ENCODE assay signal across 8 cellular contexts in the genomic region with DNA sequence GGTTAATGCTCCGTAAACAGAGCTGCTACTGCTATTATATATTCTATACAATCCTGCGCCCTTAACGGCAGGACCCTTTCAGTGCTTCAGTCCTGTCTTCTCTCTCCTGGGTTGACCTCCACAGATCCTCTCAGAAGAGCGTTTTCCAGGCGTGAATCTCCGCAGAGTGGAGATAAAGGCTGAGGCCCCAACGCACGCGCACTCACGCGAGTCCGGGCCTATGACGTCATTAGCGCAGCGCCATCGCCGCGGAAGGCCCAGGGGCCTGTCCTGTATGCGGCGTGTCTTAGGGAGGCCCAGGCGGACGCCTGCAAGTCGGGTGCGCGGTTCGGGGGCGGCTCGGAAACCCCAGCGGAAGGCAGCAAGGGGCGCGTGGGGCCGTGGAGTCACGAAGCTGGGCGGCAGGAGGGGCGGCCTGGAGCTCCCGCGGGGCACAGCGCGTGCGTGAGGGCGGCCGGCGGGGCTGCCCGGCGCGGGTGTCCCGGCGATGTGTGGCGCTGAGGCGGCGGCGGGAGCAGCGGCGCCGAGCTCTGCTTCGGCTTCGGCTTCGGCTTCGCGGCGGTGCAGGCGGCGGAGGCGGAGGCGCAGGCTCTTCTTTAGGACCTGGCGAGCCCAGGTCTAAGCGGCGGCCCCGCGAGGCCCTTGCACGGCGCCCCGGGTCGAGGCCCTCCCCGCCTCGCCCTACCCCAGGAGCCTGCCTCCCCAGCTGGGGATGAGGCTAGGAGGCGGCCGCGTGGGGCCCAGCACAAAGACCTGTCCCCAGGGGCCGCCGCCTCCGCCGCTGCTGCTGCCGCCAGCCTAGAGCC. TPM values are rescaled to one million over a fixed set of nuclear protein-coding genes. Genes with fewer than 3 reads are reported as not detected.
DNase-seq lines count a peak whose midpoint lies in the region; ATAC-seq and TF ChIP-seq lines count a peak whose summit lies in the region.

A gene with protein sequence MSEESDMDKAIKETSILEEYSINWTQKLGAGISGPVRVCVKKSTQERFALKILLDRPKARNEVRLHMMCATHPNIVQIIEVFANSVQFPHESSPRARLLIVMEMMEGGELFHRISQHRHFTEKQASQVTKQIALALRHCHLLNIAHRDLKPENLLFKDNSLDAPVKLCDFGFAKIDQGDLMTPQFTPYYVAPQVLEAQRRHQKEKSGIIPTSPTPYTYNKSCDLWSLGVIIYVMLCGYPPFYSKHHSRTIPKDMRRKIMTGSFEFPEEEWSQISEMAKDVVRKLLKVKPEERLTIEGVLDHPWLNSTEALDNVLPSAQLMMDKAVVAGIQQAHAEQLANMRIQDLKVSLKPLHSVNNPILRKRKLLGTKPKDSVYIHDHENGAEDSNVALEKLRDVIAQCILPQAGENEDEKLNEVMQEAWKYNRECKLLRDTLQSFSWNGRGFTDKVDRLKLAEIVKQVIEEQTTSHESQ (plus strand): TSS at position 479 of the 806 bp plus-strand sequence. CDS start 506 bp downstream, outside the sequence.

- no peaks in the 10 kb centered on the region for H4K20me1 ChIP-seq in SK-N-SH (ENCODE audit: insufficient read depth)

- peak within 1 kb of the TSS; percentile 93 for H3K9ac ChIP-seq in SK-N-SH

- H3K4me1 ChIP-seq in SK-N-SH (ENCODE audit: control insufficient read depth in 1 of 2, insufficient read depth in 2 of 2, low read depth in 1 of 2, low read length in 1 of 2) = peaks cover 12 to 15% of the 10 kb centered on the region in 2 experiments; a peak in 2 of 4 replicates

- CTCF ChIA-PET in SK-N-SH (lab: Yijun Ruan, JAX) = interaction anchor here (0.6 to 2.6 kb wide), 4 partner anchors 29 to 545 kb away, joined by 3 to 13 read pairs (median 4); no protein-coding TSS in a partner anchor

- peaks cover 71% of the 10 kb centered on the region for H3K79me2 ChIP-seq in SK-N-SH (ENCODE audit: insufficient read depth)

- no peak for TF ChIP-seq RAD21 in SK-N-SH (IDR thresholded peaks at IDR 0.05; ENCODE audit: low read length)

- H3F3A ChIP-seq in SK-N-SH (replicated peaks; ENCODE audit: insufficient read depth) = peaks cover 9% of the 10 kb centered on the region

- H3K9me3 ChIP-seq in SK-N-SH = no peaks in the 10 kb centered on the region

- H3K27ac ChIP-seq in SK-N-SH (ENCODE audit: low read depth in 2 of 2, low read length in 1 of 2) = peak within 1 kb of the TSS; percentile 84 to 89

- H3K27me3 ChIP-seq in SK-N-SH (ENCODE audit: insufficient read depth) = no peaks in the 10 kb centered on the region

- no peak; a peak in 1 of 4 replicates for TF ChIP-seq EP300 in SK-N-SH (IDR thresholded peaks at IDR 0.05; ENCODE audit: borderline replicate concordance in 1 of 2, low read depth in 1 of 2, low read length in 1 of 2)

- H3K4me2 ChIP-seq in SK-N-SH = peak within 1 kb of the TSS; percentile 79

- peak; percentile 73 for ATAC-seq in HG02588 (IDR thresholded peaks at IDR 0.05; ENCODE audit: unreplicated experiment)

- peaks cover 11 to 12% of the 10 kb centered on the region in 2 experiments for H3K36me3 ChIP-seq in SK-N-SH (replicated peaks in 1 of 2; ENCODE audit: control insufficient read depth in 1 of 2, insufficient read depth in 2 of 2, low read length in 1 of 2)

- peak; percentile 85 for DNase-seq in NCI-H1092 (lab: John Stamatoyannopoulos, UW)
- DNase-seq in SK-N-SH = peak; percentile 98
- peak; percentile 96 for DNase-seq in activated naive CD4-positive, alpha-beta T cell treated with anti-CD3 and anti-CD28 coated beads, Interleukin-2, amount 50 U/mL, for 16 hours
- peak; percentile 87 for DNase-seq in globus pallidus (ENCODE audit: low spot score)
- DNase-seq in nucleus accumbens (lab: John Stamatoyannopoulos, UW) = peak in 55 of 56 donors; percentile 25 to 94 (median 86)
- peak; percentile 95 for DNase-seq in superior temporal gyrus (ENCODE audit: extremely low spot score)

- peak within 1 kb of the TSS; percentile 93 for H2AFZ ChIP-seq in SK-N-SH (ENCODE audit: low read depth)

- TF ChIP-seq CTCF in SK-N-SH (IDR thresholded peaks at IDR 0.05) = no peak

- H3K9me2 ChIP-seq in SK-N-SH = no peaks in the 10 kb centered on the region

- H3K4me3 ChIP-seq in GM08714 (ENCODE audit: low read length) (peak within 1 kb of the TSS; percentile 100), SK-N-SH (ENCODE audit: low read depth in 2 of 2, low read length in 1 of 2) (peak within 1 kb of the TSS; percentile 77 to 82)

- POLR2A ChIA-PET in SK-N-SH (lab: Yijun Ruan, JAX) = interaction anchor here (1.0 kb wide), 1 partner anchor 22 kb away, joined by 3 read pairs; no protein-coding TSS in a partner anchor

- under 1% methylated on average over 24 of the region's 84 CpGs for WGBS in SK-N-SH (ENCODE audit: low lambda C conversion rate)

TF ChIP-seq in SK-N-SH, 30 proteins besides CTCF, POLR2A, EP300 and RAD21 (continues in another document):
- TF ChIP-seq MXI1 (IDR thresholded peaks at IDR 0.05; ENCODE audit: low read depth, low read length) = peak; percentile 84; the same call in 1 of the 2 replicates
- peak; percentile 98 for TF ChIP-seq CHD2 (IDR thresholded peaks at IDR 0.05; ENCODE audit: low read length, partially characterized antibody)
- no peak for TF ChIP-seq SMC3 (IDR thresholded peaks at IDR 0.05; ENCODE audit: low read depth, low read length)
- peak; percentile 63 for TF ChIP-seq ELF1 (IDR thresholded peaks at IDR 0.05)
- TF ChIP-seq POLR2AphosphoS5 (IDR thresholded peaks at IDR 0.05; ENCODE audit: low read depth, low read length) = peak; percentile 97
- TF ChIP-seq, protein P1, sequence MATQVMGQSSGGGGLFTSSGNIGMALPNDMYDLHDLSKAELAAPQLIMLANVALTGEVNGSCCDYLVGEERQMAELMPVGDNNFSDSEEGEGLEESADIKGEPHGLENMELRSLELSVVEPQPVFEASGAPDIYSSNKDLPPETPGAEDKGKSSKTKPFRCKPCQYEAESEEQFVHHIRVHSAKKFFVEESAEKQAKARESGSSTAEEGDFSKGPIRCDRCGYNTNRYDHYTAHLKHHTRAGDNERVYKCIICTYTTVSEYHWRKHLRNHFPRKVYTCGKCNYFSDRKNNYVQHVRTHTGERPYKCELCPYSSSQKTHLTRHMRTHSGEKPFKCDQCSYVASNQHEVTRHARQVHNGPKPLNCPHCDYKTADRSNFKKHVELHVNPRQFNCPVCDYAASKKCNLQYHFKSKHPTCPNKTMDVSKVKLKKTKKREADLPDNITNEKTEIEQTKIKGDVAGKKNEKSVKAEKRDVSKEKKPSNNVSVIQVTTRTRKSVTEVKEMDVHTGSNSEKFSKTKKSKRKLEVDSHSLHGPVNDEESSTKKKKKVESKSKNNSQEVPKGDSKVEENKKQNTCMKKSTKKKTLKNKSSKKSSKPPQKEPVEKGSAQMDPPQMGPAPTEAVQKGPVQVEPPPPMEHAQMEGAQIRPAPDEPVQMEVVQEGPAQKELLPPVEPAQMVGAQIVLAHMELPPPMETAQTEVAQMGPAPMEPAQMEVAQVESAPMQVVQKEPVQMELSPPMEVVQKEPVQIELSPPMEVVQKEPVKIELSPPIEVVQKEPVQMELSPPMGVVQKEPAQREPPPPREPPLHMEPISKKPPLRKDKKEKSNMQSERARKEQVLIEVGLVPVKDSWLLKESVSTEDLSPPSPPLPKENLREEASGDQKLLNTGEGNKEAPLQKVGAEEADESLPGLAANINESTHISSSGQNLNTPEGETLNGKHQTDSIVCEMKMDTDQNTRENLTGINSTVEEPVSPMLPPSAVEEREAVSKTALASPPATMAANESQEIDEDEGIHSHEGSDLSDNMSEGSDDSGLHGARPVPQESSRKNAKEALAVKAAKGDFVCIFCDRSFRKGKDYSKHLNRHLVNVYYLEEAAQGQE (IDR thresholded peaks at IDR 0.05; ENCODE audit: low read depth, low read length) = peak; percentile 27; the same call in 1 of the 2 replicates
- TF ChIP-seq FOSL2 (IDR thresholded peaks at IDR 0.05; ENCODE audit: borderline replicate concordance, low read depth) = no peak; the same call in 1 of the 2 replicates
- TF ChIP-seq NRF1 (IDR thresholded peaks at IDR 0.05; ENCODE audit: low read depth, low read length) = peak; percentile 78
- TF ChIP-seq, protein P2, sequence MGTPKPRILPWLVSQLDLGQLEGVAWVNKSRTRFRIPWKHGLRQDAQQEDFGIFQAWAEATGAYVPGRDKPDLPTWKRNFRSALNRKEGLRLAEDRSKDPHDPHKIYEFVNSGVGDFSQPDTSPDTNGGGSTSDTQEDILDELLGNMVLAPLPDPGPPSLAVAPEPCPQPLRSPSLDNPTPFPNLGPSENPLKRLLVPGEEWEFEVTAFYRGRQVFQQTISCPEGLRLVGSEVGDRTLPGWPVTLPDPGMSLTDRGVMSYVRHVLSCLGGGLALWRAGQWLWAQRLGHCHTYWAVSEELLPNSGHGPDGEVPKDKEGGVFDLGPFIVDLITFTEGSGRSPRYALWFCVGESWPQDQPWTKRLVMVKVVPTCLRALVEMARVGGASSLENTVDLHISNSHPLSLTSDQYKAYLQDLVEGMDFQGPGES (IDR thresholded peaks at IDR 0.05; ENCODE audit: low read depth, low read length) = no peak
- TF ChIP-seq, protein P3, sequence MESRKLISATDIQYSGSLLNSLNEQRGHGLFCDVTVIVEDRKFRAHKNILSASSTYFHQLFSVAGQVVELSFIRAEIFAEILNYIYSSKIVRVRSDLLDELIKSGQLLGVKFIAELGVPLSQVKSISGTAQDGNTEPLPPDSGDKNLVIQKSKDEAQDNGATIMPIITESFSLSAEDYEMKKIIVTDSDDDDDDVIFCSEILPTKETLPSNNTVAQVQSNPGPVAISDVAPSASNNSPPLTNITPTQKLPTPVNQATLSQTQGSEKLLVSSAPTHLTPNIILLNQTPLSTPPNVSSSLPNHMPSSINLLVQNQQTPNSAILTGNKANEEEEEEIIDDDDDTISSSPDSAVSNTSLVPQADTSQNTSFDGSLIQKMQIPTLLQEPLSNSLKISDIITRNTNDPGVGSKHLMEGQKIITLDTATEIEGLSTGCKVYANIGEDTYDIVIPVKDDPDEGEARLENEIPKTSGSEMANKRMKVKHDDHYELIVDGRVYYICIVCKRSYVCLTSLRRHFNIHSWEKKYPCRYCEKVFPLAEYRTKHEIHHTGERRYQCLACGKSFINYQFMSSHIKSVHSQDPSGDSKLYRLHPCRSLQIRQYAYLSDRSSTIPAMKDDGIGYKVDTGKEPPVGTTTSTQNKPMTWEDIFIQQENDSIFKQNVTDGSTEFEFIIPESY (IDR thresholded peaks at IDR 0.05; ENCODE audit: borderline replicate concordance, low read depth) = peak; percentile 96
- TF ChIP-seq SIN3A (IDR thresholded peaks at IDR 0.05; ENCODE audit: borderline replicate concordance, low read depth, low read length) = peak; percentile 19; the same call in 1 of the 2 replicates
- TF ChIP-seq TAF1 (IDR thresholded peaks at IDR 0.05; ENCODE audit: borderline replicate concordance, low read depth, low read length) = peak; percentile 75; the same call in 1 of the 2 replicates
- TF ChIP-seq EZH2phosphoT487 (IDR thresholded peaks at IDR 0.05; ENCODE audit: borderline replicate concordance, low read depth) = no peak
- TF ChIP-seq YY1 (IDR thresholded peaks at IDR 0.05; ENCODE audit: low read depth) = 0 out of 2 replicates have a peak, but pooled peaks have one; percentile 54
- 0 out of 2 replicates have a peak, but pooled peaks have one; percentile 6 for TF ChIP-seq RCOR1 (IDR thresholded peaks at IDR 0.05; ENCODE audit: low read length)

RNA-seq across cellular contexts. Expression of the gene that starts here (rescaled TPM):
- 38.1 and 45.0 TPM in 2 replicates for polyA plus RNA-seq in SK-N-SH (2012; rRNA removed)
- 36.1 and 38.2 TPM in 2 replicates for polyA plus RNA-seq in SK-N-SH (2012; cell fraction: cytosol; rRNA removed)
- polyA plus RNA-seq in SK-N-SH (2012; cell fraction: nucleus; rRNA removed) = 55.4 and 55.6 TPM in 2 replicates

Comparison
In these comparisons a context has a peak if more than half of its experiments do, and no peak if none do; other contexts are left out.
1. Peak in every context shown above with its lines: DNase-seq, ATAC-seq, H3K4me3 ChIP-seq and H3K27ac ChIP-seq.